6 cellular contexts compared by ENCODE assay signal in genomic region chr1:1325288-1326074, GRCh38. TPM values are rescaled to one million over a fixed set of nuclear protein-coding genes. Genes with fewer than 3 reads are reported as not detected.
A peak's percentile ranks its signal among the peaks of the same experiment; 100 is the strongest.
DNase-seq lines count a peak whose midpoint lies in the region; TF ChIP-seq lines count a peak whose summit lies in the region.

No MANE protein-coding gene starts in this region.

- DNase-seq in prostate gland (ENCODE audit: low spot score), result no peak
- DNase-seq in stimulated activated CD4-positive, alpha-beta T cell treated with anti-CD3 and anti-CD28 coated beads, Interleukin-2, amount 100 ng/mL, for 48 hours, result no peak
- DNase-seq in NCI-H345 treated with DMSO at 0.1 percent for 48 hours (lab: John Stamatoyannopoulos, UW; ENCODE audit: unreplicated experiment), result no peak
- no peak for DNase-seq in cerebellum (ENCODE audit: low spot score)

- H3K4me1 Mint-ChIP-seq in dendritic cell treated with granulocyte-macrophage colony-stimulating factor and Interleukin-4, amounts not matched to agents 40 ng/mL and 50 ng/mL, for 4 days (ENCODE audit: low read depth), result peaks cover 43% of the 10 kb centered on the region

- H3K4me2 ChIP-seq in KMS-11, result peak overlapping the region; percentile 88

- peak overlapping the region; percentile 76 for H3K27ac Mint-ChIP-seq in dendritic cell treated with granulocyte-macrophage colony-stimulating factor and Interleukin-4, amounts not matched to agents 40 ng/mL and 50 ng/mL, for 4 days

- no peaks in the 10 kb centered on the region for H4K20me1 ChIP-seq in KMS-11 (ENCODE audit: insufficient read depth)

- H3K27me3 Mint-ChIP-seq in dendritic cell treated with granulocyte-macrophage colony-stimulating factor and Interleukin-4, amounts not matched to agents 40 ng/mL and 50 ng/mL, for 4 days, result no peaks in the 10 kb centered on the region

- H3K4me1 ChIP-seq in KMS-11 (ENCODE audit: low read depth, poor library complexity, severe bottlenecking), result peaks cover 22% of the 10 kb centered on the region
- H3K4me1 ChIP-seq in prostate gland (replicated peaks), result peaks cover 9% of the 10 kb centered on the region

- no peaks in the 10 kb centered on the region for H3K27me3 ChIP-seq in KMS-11 (ENCODE audit: insufficient read depth, low read depth)
- H3K27me3 ChIP-seq in prostate gland (replicated peaks; ENCODE audit: insufficient read depth), result no peaks in the 10 kb centered on the region

- peaks cover 42% of the 10 kb centered on the region for H3K79me2 ChIP-seq in KMS-11 (ENCODE audit: insufficient read depth, low read depth)

- no peak for TF ChIP-seq POLR2A in prostate gland (IDR thresholded peaks at IDR 0.05)

- peak overlapping the region; percentile 76 for H3K4me3 ChIP-seq in KMS-11 (IDR thresholded peaks at IDR 0.05; ENCODE audit: insufficient read depth, low read depth, low read length)
- peak overlapping the region; percentile 84 to 99 for H3K4me3 ChIP-seq in prostate gland

- WGBS in prostate gland, result 39% methylated on average over 16 of the region's 16 CpGs

- H3K36me3 ChIP-seq in KMS-11 (ENCODE audit: insufficient read depth), result no peaks in the 10 kb centered on the region
- no peaks in the 10 kb centered on the region for H3K36me3 ChIP-seq in prostate gland

- H3K36me3 Mint-ChIP-seq in dendritic cell treated with granulocyte-macrophage colony-stimulating factor and Interleukin-4, amounts not matched to agents 40 ng/mL and 50 ng/mL, for 4 days (ENCODE audit: low read depth), result peaks cover 56% of the 10 kb centered on the region

- peak overlapping the region; percentile 77 for H3K4me3 Mint-ChIP-seq in dendritic cell treated with granulocyte-macrophage colony-stimulating factor and Interleukin-4, amounts not matched to agents 40 ng/mL and 50 ng/mL, for 4 days

- peak overlapping the region; percentile 64; the same call in 1 of the 2 replicates for H3K9ac ChIP-seq in KMS-11

- intact Hi-C loops in dendritic cell treated with granulocyte-macrophage colony-stimulating factor and Interleukin-4, amounts not matched to agents 40 ng/mL and 50 ng/mL, for 4 days (cut with micrococcal nuclease), result loop anchor here (2.0 kb wide), 1 partner anchor 17 kb away; the partner anchor contains the start of gene PUSL1
- intact Hi-C loops in prostate gland (cut with DNase I), result no loop called here

- no peaks in the 10 kb centered on the region for H3K9me3 ChIP-seq in prostate gland

- H2AFZ ChIP-seq in KMS-11 (ENCODE audit: low read depth), result peak overlapping the region; percentile 52; the same call in 1 of the 2 replicates

- H3K27ac ChIP-seq in KMS-11 (peak overlapping the region; percentile 21; the same call in 1 of the 2 replicates), prostate gland (peak overlapping the region; percentile 74 to 87)

- no peak for TF ChIP-seq CTCF in KMS-11 (conservative IDR thresholded peaks at IDR 0.05; ENCODE audit: low read depth, low read length)
- no peak for TF ChIP-seq CTCF in prostate gland (IDR thresholded peaks at IDR 0.05)

- no peaks in the 10 kb centered on the region for H3K9me3 Mint-ChIP-seq in dendritic cell treated with granulocyte-macrophage colony-stimulating factor and Interleukin-4, amounts not matched to agents 40 ng/mL and 50 ng/mL, for 4 days

RNA-seq across cellular contexts. Expression of gene CPTP, which starts 0.9 kb away (rescaled TPM):
- total RNA-seq in prostate gland (10 to 100 TPM; 35.8 to 54.0 TPM), cerebellum (10.6 TPM)

RNA-seq across cellular contexts. Expression of gene INTS11, which starts 1.0 kb away (rescaled TPM):
- total RNA-seq in prostate gland (100 to 1,000 TPM in 1 of 2 donors, 10 to 100 TPM in 1; 97.3 to 178 TPM), cerebellum (47.8 TPM)

RNA-seq across cellular contexts. Expression of gene TAS1R3, which starts 5.6 kb away (rescaled TPM):
- under 1 TPM in 1 of 2 donors, not detected in 1; 0.80 TPM for total RNA-seq in prostate gland
- total RNA-seq in cerebellum, result 0.73 TPM

RNA-seq across cellular contexts. Expression of gene PUSL1, which starts 17.1 kb away (rescaled TPM):
- 10 to 100 TPM; 30.6 to 36.9 TPM for total RNA-seq in prostate gland
- total RNA-seq in cerebellum, result 10.5 TPM

RNA-seq across cellular contexts. Expression of gene ACAP3, which starts 17.8 kb away (rescaled TPM):
- total RNA-seq in prostate gland, result 10 to 100 TPM; 43.2 to 58.6 TPM
- 83.3 TPM for total RNA-seq in cerebellum
